In genomic region chr9:92151691-92152393, GRCh38 we compare ENCODE assay signal across 10 cellular contexts. TPM values are rescaled to one million over a fixed set of nuclear protein-coding genes. Genes with fewer than 3 reads are reported as not detected.
DNase-seq lines count a peak whose midpoint lies in the region; ATAC-seq, FAIRE-seq and TF ChIP-seq lines count a peak whose summit lies in the region.
"Had no signal": no experiment of that assay in that cellular context is flagged by ENCODE, and none has a peak within 500 bp of the region (broad histone marks: within the 10 kb centered on the region; RNA-seq: fewer than 3 reads in every experiment).

No MANE protein-coding gene starts in this region.

- in situ Hi-C loops in gastrocnemius medialis (cut with MboI; ENCODE audit: low sequenced_read_pairs in 4 of 4), result no loop called here

- H3K27me3 ChIP-seq in bronchial epithelial cell (ENCODE audit: control insufficient read depth, insufficient read depth, low read length), result no peaks in the 10 kb centered on the region
- H3K27me3 ChIP-seq in parathyroid adenoma (ENCODE audit: control insufficient read depth, insufficient read depth, low read length), result no peaks in the 10 kb centered on the region
- no peaks in the 10 kb centered on the region for H3K27me3 ChIP-seq in gastrocnemius medialis
- H3K27me3 ChIP-seq: neural progenitor cell had no signal

- no peak for FAIRE-seq in bronchial epithelial cell (lab: Jason Lieb, UNC)

- ATAC-seq in HG03354 (IDR thresholded peaks at IDR 0.05; ENCODE audit: poor library complexity, severe bottlenecking, unreplicated experiment) (no peak), gastrocnemius medialis (no peak), HG03097 (IDR thresholded peaks at IDR 0.05; ENCODE audit: low FRiP score, unreplicated experiment) (no peak)
- ATAC-seq: stimulated activated memory B cell treated with anti-CD40 and anti-IgM and Interleukin-4, amounts not matched to agents 10 μg/mL and 1 μg/mL and 100 μg/mL, for 72 hours had no signal

- peak overlapping the region; percentile 46 for H2AFZ ChIP-seq in parathyroid adenoma
- H2AFZ ChIP-seq: neural progenitor cell had no signal

- no peak for TF ChIP-seq POLR2A in gastrocnemius medialis (IDR thresholded peaks at IDR 0.05)

- H3K36me3 ChIP-seq in bronchial epithelial cell (ENCODE audit: control insufficient read depth, insufficient read depth, low read length) (no peaks in the 10 kb centered on the region), parathyroid adenoma (ENCODE audit: control insufficient read depth, insufficient read depth, low read length) (no peaks in the 10 kb centered on the region), gastrocnemius medialis (no peaks in the 10 kb centered on the region)
- H3K36me3 ChIP-seq: neural progenitor cell had no signal

- intact Hi-C loops in gastrocnemius medialis (cut with DNase I; ENCODE audit: low total_unique reads), result no loop called here

- H3K9me3 ChIP-seq in parathyroid adenoma (ENCODE audit: control insufficient read depth, low read length) (no peaks in the 10 kb centered on the region), gastrocnemius medialis (no peaks in the 10 kb centered on the region)

- H3K4me1 ChIP-seq in parathyroid adenoma, result peaks cover 7% of the 10 kb centered on the region
- H3K4me1 ChIP-seq in gastrocnemius medialis, result no peaks in the 10 kb centered on the region

- peak overlapping the region; percentile 40 for H3K4me2 ChIP-seq in parathyroid adenoma (ENCODE audit: low read length)
- H3K4me2 ChIP-seq: neural progenitor cell had no signal

- no peak overlapping the region for H3K9ac ChIP-seq in parathyroid adenoma
- H3K9ac ChIP-seq: neural progenitor cell had no signal

- H3K79me2 ChIP-seq in parathyroid adenoma, result no peaks in the 10 kb centered on the region

- peak overlapping the region; percentile 63 for H3K27ac ChIP-seq in parathyroid adenoma
- H3K27ac ChIP-seq in gastrocnemius medialis, result no peak overlapping the region
- H3K27ac ChIP-seq: neural progenitor cell had no signal

- TF ChIP-seq CTCF in bronchial epithelial cell (IDR thresholded peaks at IDR 0.05; ENCODE audit: insufficient read depth, low read length, severe bottlenecking) (no peak), parathyroid adenoma (IDR thresholded peaks at IDR 0.05) (no peak), gastrocnemius medialis (IDR thresholded peaks at IDR 0.05 in 4 of 5, conservative IDR thresholded peaks at IDR 0.05 in 1 of 5) (no peak)

- DNase-seq in GDM1 (lab: John Stamatoyannopoulos, UW), result peak; percentile 57
- DNase-seq in NCI-H1694 treated with DMSO at 0.1 percent for 48 hours (lab: John Stamatoyannopoulos, UW), result peak; percentile 43
- peak; percentile 73 for DNase-seq in bronchial epithelial cell (ENCODE audit: low read depth)
- DNase-seq in activated CD4-positive, alpha-beta T cell treated with anti-CD3 and anti-CD28 coated beads for 48 hours, result no peak
- no peak for DNase-seq in gastrocnemius medialis

- H3K4me3 ChIP-seq in bronchial epithelial cell (ENCODE audit: low read depth, low read length) (no peak overlapping the region), parathyroid adenoma (ENCODE audit: low read depth, low read length) (no peak overlapping the region), gastrocnemius medialis (no peak overlapping the region)
- H3K4me3 ChIP-seq: neural progenitor cell had no signal

RNA-seq across cellular contexts. Expression of gene SPTLC1, which starts 36.6 kb away (rescaled TPM):
- total RNA-seq in bronchial epithelial cell, result 102 and 103 TPM in 2 replicates
- 10 to 100 TPM; 26.6 to 28.0 (median 26.9) TPM for total RNA-seq in gastrocnemius medialis

Comparison
In these comparisons a context has a peak if more than half of its experiments do, and no peak if none do; other contexts are left out.
1. DNase-seq: peak in GDM1 (single experiment), NCI-H1694 treated with DMSO at 0.1 percent for 48 hours (single experiment) and bronchial epithelial cell (single experiment); none in activated CD4-positive, alpha-beta T cell treated with anti-CD3 and anti-CD28 coated beads for 48 hours (single experiment) and gastrocnemius medialis (0 of 2).